ENCODE assay signal across 29 cellular contexts in the genomic region with DNA sequence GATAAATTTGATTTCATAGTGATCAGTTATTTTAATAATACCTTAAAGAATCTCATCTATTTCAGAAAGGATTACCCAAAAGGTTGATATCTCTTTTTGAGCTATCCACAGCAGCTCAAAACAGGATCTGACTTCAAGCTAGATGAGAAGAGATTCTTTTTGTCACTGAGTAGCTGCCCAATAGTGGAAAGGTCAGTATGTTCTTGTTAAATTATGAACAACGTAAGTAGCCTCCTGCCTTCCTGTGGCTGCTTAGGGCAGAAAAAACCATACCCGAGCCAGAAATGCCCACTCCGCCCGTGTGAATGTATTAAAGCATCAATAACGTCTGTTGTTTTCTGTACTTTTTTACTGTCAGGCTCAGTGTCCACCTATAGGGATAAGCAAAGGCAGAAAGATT.
"Had no signal": no experiment of that assay in that cellular context is flagged by ENCODE, and none has a peak within 500 bp of the region (broad histone marks: within the 10 kb centered on the region; RNA-seq: fewer than 3 reads in every experiment).

No MANE protein-coding gene starts in this region.

- H3K4me1 ChIP-seq: stomach, suprapubic skin, testis, thyroid gland, tibial artery, tibial nerve, transverse colon, upper lobe of left lung, upper lobe of right lung, uterus, vagina had no signal

- H3K36me3 ChIP-seq: stomach, suprapubic skin, thoracic aorta, thyroid gland, tibial artery, tibial nerve, transverse colon, upper lobe of left lung, upper lobe of right lung, uterus, vagina had no signal

- H3K9me3 Mint-ChIP-seq: stimulated activated effector memory CD8-positive, alpha-beta T cell treated with anti-CD3 and anti-CD28 coated beads, Interleukin-12 subunit alpha, Interleukin-12 subunit beta, amount 100 ng/mL, for 72 hours; type B pancreatic cell had no signal

- FAIRE-seq: urothelium cell line had no signal

- DNase-seq: stimulated activated CD4-positive, alpha-beta T cell treated with anti-CD3 and anti-CD28 coated beads, Interleukin-2, amount 100 ng/mL, for 48 hours; stimulated activated CD4-positive, alpha-beta T cell treated with anti-CD3 and anti-CD28 coated beads, Interleukin-4, amount 100 ng/mL, for 1 hour; stimulated activated CD4-positive, alpha-beta T cell treated with anti-CD3 and anti-CD28 coated beads, Interleukin-4, amount 100 ng/mL, for 24 hours; stimulated activated CD4-positive, alpha-beta T cell treated with anti-CD3 and anti-CD28 coated beads, Interleukin-4, amount 100 ng/mL, for 4 hours; stimulated activated CD8-positive, alpha-beta memory T cell treated with anti-CD3 and anti-CD28 coated beads, Interleukin-4, amount 100 ng/mL, for 48 hours; stimulated activated naive B cell treated with anti-CD40 and anti-IgM and Interleukin-4, amounts not matched to agents 10 μg/mL and 1 μg/mL and 100 μg/mL, for 72 hours; stimulated activated naive CD4-positive, alpha-beta T cell; stimulated activated naive CD4-positive, alpha-beta T cell treated with Interleukin-2 at 50 U/mL for 16 hours; stimulated activated naive CD8-positive, alpha-beta T cell treated with anti-CD3 and anti-CD28 coated beads, Interleukin-15, amount 100 ng/mL, for 72 hours; stimulated activated naive CD8-positive, alpha-beta T cell treated with anti-CD3 and anti-CD28 coated beads, Interleukin-15, Interleukin-2, amounts not matched to agents 100 U/mL and 50 U/mL, for 24 hours; stomach; substantia nigra; testis; thyroid gland; tibial artery; transverse colon; trophoblast cell; upper lobe of left lung; upper lobe of right lung; uterus had no signal

- H3K27ac ChIP-seq: stomach, suprapubic skin, testis, thoracic aorta, thyroid gland, tibial artery, tibial nerve, transverse colon, upper lobe of left lung, upper lobe of right lung, uterus, vagina had no signal

- H3K36me3 Mint-ChIP-seq: stimulated activated effector memory CD8-positive, alpha-beta T cell treated with anti-CD3 and anti-CD28 coated beads, Interleukin-12 subunit alpha, Interleukin-12 subunit beta, amount 100 ng/mL, for 72 hours; stimulated activated memory B cell treated with anti-CD40 and anti-IgM and Interleukin-4, amounts not matched to agents 10 μg/mL and 1 μg/mL and 100 μg/mL, for 72 hours; type B pancreatic cell had no signal

- H3K4me3 Mint-ChIP-seq: stimulated activated effector memory CD8-positive, alpha-beta T cell treated with anti-CD3 and anti-CD28 coated beads, Interleukin-12 subunit alpha, Interleukin-12 subunit beta, amount 100 ng/mL, for 72 hours; stimulated activated memory B cell treated with anti-CD40 and anti-IgM and Interleukin-4, amounts not matched to agents 10 μg/mL and 1 μg/mL and 100 μg/mL, for 72 hours; stimulated activated naive B cell treated with anti-CD40 and anti-IgM and Interleukin-4, amounts not matched to agents 10 μg/mL and 1 μg/mL and 100 μg/mL, for 72 hours; stimulated activated naive CD8-positive, alpha-beta T cell treated with anti-CD3 and anti-CD28 coated beads, Interleukin-15, amount 100 ng/mL, for 72 hours; stimulated activated naive CD8-positive, alpha-beta T cell treated with anti-CD3 and anti-CD28 coated beads, Interleukin-15, Interleukin-2, amounts not matched to agents 100 ng/mL and 50 ng/mL, for 24 hours; type B pancreatic cell had no signal

- ATAC-seq: stimulated activated effector memory CD8-positive, alpha-beta T cell treated with anti-CD3 and anti-CD28 coated beads, Interleukin-12 subunit alpha, Interleukin-12 subunit beta, amount 100 ng/mL, for 72 hours; stimulated activated memory B cell treated with anti-CD40 and anti-IgM and Interleukin-4, amounts not matched to agents 10 μg/mL and 1 μg/mL and 100 μg/mL, for 72 hours; stimulated activated naive B cell treated with anti-CD40 and anti-IgM and Interleukin-4, amounts not matched to agents 10 μg/mL and 1 μg/mL and 100 μg/mL, for 72 hours; stimulated activated naive CD8-positive, alpha-beta T cell treated with anti-CD3 and anti-CD28 coated beads, Interleukin-15, amount 100 ng/mL, for 72 hours; stimulated activated naive CD8-positive, alpha-beta T cell treated with anti-CD3 and anti-CD28 coated beads, Interleukin-15, Interleukin-2, amounts not matched to agents 100 U/mL and 50 U/mL, for 24 hours; upper lobe of right lung had no signal

- H3K27me3 ChIP-seq: stomach, suprapubic skin, testis, thyroid gland, tibial artery, tibial nerve, upper lobe of left lung, upper lobe of right lung, uterus, vagina had no signal

- H3K4me1 Mint-ChIP-seq: stimulated activated effector memory CD8-positive, alpha-beta T cell treated with anti-CD3 and anti-CD28 coated beads, Interleukin-12 subunit alpha, Interleukin-12 subunit beta, amount 100 ng/mL, for 72 hours; stimulated activated memory B cell treated with anti-CD40 and anti-IgM and Interleukin-4, amounts not matched to agents 10 μg/mL and 1 μg/mL and 100 μg/mL, for 72 hours; stimulated activated naive B cell treated with anti-CD40 and anti-IgM and Interleukin-4, amounts not matched to agents 10 μg/mL and 1 μg/mL and 100 μg/mL, for 72 hours; stimulated activated naive CD8-positive, alpha-beta T cell treated with anti-CD3 and anti-CD28 coated beads, Interleukin-15, amount 100 ng/mL, for 72 hours had no signal

- H3K27ac Mint-ChIP-seq: stimulated activated effector memory CD8-positive, alpha-beta T cell treated with anti-CD3 and anti-CD28 coated beads, Interleukin-12 subunit alpha, Interleukin-12 subunit beta, amount 100 ng/mL, for 72 hours; stimulated activated memory B cell treated with anti-CD40 and anti-IgM and Interleukin-4, amounts not matched to agents 10 μg/mL and 1 μg/mL and 100 μg/mL, for 72 hours; stimulated activated naive B cell treated with anti-CD40 and anti-IgM and Interleukin-4, amounts not matched to agents 10 μg/mL and 1 μg/mL and 100 μg/mL, for 72 hours; stimulated activated naive CD8-positive, alpha-beta T cell treated with anti-CD3 and anti-CD28 coated beads, Interleukin-15, amount 100 ng/mL, for 72 hours; stimulated activated naive CD8-positive, alpha-beta T cell treated with anti-CD3 and anti-CD28 coated beads, Interleukin-15, Interleukin-2, amounts not matched to agents 100 ng/mL and 50 ng/mL, for 24 hours; type B pancreatic cell had no signal

- H3K9me3 ChIP-seq: stomach, suprapubic skin, testis, thoracic aorta, thyroid gland, tibial artery, tibial nerve, transverse colon, upper lobe of left lung, upper lobe of right lung, uterus, vagina had no signal

- H3K4me3 ChIP-seq: stomach, suprapubic skin, testis, thoracic aorta, thyroid gland, tibial artery, tibial nerve, transverse colon, upper lobe of left lung, upper lobe of right lung, uterus, vagina had no signal
